In genomic region chr19:12784871-12785430, GRCh38 we compare ENCODE assay signal across 1 cellular context.
TF ChIP-seq lines count a peak whose summit lies in the region.

No MANE protein-coding gene starts in this region.

TF ChIP-seq in K562, 482 proteins besides CTCF, POLR2A, EP300 and RAD21 (continued from another document and continues in another):
- no peak for TF ChIP-seq ZMIZ1 (IDR thresholded peaks at IDR 0.05; ENCODE audit: low read depth in 2 of 2, low read length in 2 of 2)
- TF ChIP-seq STAT5B (CRISPR knock-in tag; IDR thresholded peaks at IDR 0.05): no peak
- TF ChIP-seq IFI16 (CRISPR knock-in tag; IDR thresholded peaks at IDR 0.05): no peak
- no peak for TF ChIP-seq EWSR1 (IDR thresholded peaks at IDR 0.05; ENCODE audit: borderline replicate concordance, low read depth, partially characterized antibody)
- no peak for TF ChIP-seq SMC3 (conservative IDR thresholded peaks at IDR 0.05; ENCODE audit: insufficient read depth, low read depth, low read length)
- peak; percentile 34; the same call in 1 of the 2 replicates for TF ChIP-seq BCOR (IDR thresholded peaks at IDR 0.05)
- no peak for TF ChIP-seq HIVEP1 (CRISPR knock-in tag; IDR thresholded peaks at IDR 0.05)
- TF ChIP-seq SREBF2 (CRISPR knock-in tag; IDR thresholded peaks at IDR 0.05): no peak
- TF ChIP-seq MTF1 (CRISPR knock-in tag; IDR thresholded peaks at IDR 0.05; ENCODE audit: borderline replicate concordance): no peak
- no peak for TF ChIP-seq ZNF316 (IDR thresholded peaks at IDR 0.05)
- TF ChIP-seq ZBTB11 (CRISPR knock-in tag; IDR thresholded peaks at IDR 0.05): no peak; a peak in 1 of 6 replicates
- no peak for TF ChIP-seq SIRT6 (IDR thresholded peaks at IDR 0.05; ENCODE audit: low read depth, low read length)
- peak; percentile 12; the same call in 1 of the 2 replicates for TF ChIP-seq DPF2 (IDR thresholded peaks at IDR 0.05)
- TF ChIP-seq, protein P1, sequence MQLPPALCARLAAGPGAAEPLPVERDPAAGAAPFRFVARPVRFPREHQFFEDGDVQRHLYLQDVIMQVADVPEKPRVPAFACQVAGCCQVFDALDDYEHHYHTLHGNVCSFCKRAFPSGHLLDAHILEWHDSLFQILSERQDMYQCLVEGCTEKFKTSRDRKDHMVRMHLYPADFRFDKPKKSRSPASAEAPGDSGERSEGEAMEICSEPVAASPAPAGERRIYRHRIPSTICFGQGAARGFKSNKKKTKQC (CRISPR knock-in tag; IDR thresholded peaks at IDR 0.05): no peak
- TF ChIP-seq, protein P2, sequence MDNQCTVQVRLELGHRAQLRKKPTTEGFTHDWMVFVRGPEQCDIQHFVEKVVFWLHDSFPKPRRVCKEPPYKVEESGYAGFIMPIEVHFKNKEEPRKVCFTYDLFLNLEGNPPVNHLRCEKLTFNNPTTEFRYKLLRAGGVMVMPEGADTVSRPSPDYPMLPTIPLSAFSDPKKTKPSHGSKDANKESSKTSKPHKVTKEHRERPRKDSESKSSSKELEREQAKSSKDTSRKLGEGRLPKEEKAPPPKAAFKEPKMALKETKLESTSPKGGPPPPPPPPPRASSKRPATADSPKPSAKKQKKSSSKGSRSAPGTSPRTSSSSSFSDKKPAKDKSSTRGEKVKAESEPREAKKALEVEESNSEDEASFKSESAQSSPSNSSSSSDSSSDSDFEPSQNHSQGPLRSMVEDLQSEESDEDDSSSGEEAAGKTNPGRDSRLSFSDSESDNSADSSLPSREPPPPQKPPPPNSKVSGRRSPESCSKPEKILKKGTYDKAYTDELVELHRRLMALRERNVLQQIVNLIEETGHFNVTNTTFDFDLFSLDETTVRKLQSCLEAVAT (IDR thresholded peaks at IDR 0.05): peak; percentile 77 to 82; a peak in 3 of 4 replicates
- no peak for TF ChIP-seq POLR2AphosphoS5 (IDR thresholded peaks at IDR 0.05; ENCODE audit: control insufficient read depth, insufficient read depth, low read depth, low read length)
- TF ChIP-seq, protein P3, sequence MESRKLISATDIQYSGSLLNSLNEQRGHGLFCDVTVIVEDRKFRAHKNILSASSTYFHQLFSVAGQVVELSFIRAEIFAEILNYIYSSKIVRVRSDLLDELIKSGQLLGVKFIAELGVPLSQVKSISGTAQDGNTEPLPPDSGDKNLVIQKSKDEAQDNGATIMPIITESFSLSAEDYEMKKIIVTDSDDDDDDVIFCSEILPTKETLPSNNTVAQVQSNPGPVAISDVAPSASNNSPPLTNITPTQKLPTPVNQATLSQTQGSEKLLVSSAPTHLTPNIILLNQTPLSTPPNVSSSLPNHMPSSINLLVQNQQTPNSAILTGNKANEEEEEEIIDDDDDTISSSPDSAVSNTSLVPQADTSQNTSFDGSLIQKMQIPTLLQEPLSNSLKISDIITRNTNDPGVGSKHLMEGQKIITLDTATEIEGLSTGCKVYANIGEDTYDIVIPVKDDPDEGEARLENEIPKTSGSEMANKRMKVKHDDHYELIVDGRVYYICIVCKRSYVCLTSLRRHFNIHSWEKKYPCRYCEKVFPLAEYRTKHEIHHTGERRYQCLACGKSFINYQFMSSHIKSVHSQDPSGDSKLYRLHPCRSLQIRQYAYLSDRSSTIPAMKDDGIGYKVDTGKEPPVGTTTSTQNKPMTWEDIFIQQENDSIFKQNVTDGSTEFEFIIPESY (CRISPR knock-in tag; IDR thresholded peaks at IDR 0.05): no peak
- no peak; the same call in 1 of the 2 replicates for TF ChIP-seq NFE2 (IDR thresholded peaks at IDR 0.05; ENCODE audit: low read depth)
- TF ChIP-seq, protein P4, sequence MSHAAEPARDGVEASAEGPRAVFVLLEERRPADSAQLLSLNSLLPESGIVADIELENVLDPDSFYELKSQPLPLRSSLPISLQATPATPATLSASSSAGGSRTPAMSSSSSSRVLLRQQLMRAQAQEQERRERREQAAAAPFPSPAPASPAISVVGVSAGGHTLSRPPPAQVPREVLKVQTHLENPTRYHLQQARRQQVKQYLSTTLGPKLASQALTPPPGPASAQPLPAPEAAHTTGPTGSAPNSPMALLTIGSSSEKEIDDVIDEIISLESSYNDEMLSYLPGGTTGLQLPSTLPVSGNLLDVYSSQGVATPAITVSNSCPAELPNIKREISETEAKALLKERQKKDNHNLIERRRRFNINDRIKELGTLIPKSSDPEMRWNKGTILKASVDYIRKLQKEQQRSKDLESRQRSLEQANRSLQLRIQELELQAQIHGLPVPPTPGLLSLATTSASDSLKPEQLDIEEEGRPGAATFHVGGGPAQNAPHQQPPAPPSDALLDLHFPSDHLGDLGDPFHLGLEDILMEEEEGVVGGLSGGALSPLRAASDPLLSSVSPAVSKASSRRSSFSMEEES (CRISPR knock-in tag; IDR thresholded peaks at IDR 0.05): no peak
- no peak for TF ChIP-seq ZNF318 (IDR thresholded peaks at IDR 0.05; ENCODE audit: borderline replicate concordance in 1 of 2, low read depth in 1 of 2)
- no peak for TF ChIP-seq GMEB1 (CRISPR knock-in tag; IDR thresholded peaks at IDR 0.05)
- no peak for TF ChIP-seq ETS2 (tag; IDR thresholded peaks at IDR 0.05; ENCODE audit: borderline replicate concordance, poor library complexity, severe bottlenecking)
- no peak for TF ChIP-seq E2F6 (IDR thresholded peaks at IDR 0.05; ENCODE audit: borderline replicate concordance in 1 of 2, extremely low read depth in 1 of 2, insufficient read depth in 1 of 2, insufficient read length in 1 of 2, low read depth in 1 of 2, low read length in 1 of 2, poor library complexity in 1 of 2, severe bottlenecking in 1 of 2)
- no peak for TF ChIP-seq CCAR2 (IDR thresholded peaks at IDR 0.05; ENCODE audit: low read depth, low read length)
- TF ChIP-seq POLR3G (IDR thresholded peaks at IDR 0.05; ENCODE audit: extremely low read depth, insufficient read length, insufficient replicate concordance): no peak
- TF ChIP-seq HSF4 (CRISPR knock-in tag; IDR thresholded peaks at IDR 0.05; ENCODE audit: borderline replicate concordance): peak; percentile 73; the same call in 1 of the 2 replicates
- peak; percentile 83; the same call in 1 of the 2 replicates for TF ChIP-seq TSC22D4 (tag; IDR thresholded peaks at IDR 0.05)
- TF ChIP-seq ARNT (IDR thresholded peaks at IDR 0.05): no peak
